8 cellular contexts compared by ENCODE assay signal in the genomic region with DNA sequence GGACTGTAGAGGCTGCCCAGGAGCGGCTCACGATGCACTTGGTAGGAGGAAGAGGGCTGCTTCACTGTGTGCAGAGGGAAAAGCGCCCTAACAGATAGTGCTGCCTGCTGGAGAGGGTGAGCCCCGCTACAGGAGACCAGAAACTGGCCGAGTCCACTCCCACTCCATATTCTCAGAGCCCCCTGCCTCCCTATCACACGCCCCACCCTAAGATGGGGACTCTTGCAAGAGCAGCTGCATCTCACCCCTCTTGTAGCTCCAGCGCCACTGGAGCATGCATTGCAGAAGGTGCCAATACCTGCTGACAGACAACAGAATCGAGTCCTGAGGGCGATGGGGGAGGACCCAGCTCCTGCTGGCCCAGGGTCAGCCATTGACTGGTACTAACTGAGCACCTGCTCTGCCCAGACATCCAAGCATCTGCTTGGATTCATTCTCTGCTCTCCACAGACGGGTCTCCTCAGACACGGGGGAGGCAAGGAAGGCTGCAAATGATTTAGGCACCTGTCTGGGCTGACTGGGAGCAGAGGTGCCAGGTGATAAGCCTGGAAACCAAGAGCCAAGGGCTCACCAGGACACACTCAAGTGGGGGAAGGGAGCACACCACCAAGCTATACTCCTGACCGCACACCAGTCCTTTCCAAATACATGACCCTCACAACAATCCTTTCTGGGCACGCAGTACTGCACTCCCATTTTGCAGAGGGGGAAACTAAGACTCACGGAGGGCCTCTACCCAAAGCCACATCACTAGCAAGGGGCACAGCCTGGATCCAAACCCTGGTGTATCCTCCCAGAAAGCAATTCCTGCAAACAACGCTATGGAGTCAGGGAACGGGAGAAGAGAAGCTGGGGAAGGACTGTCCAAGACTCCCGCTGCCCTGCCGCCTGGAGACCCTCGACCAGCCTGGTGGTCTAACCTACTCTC. TPM values are rescaled to one million over a fixed set of nuclear protein-coding genes. Genes with fewer than 3 reads are reported as not detected.
DNase-seq lines count a peak whose midpoint lies in the region; ATAC-seq and TF ChIP-seq lines count a peak whose summit lies in the region.

No MANE protein-coding gene starts in this region.

- TF ChIP-seq RAD21 in SK-N-SH (IDR thresholded peaks at IDR 0.05; ENCODE audit: low read length), result no peak

- TF ChIP-seq CTCF in SK-N-SH (IDR thresholded peaks at IDR 0.05), result no peak

- H3K9me3 Mint-ChIP-seq in activated T-cell treated with anti-CD3 and anti-CD28 coated beads, Interleukin-2, amount 50 U/mL, for 72 hours, result no peaks in the 10 kb centered on the region
- no peaks in the 10 kb centered on the region for H3K9me3 Mint-ChIP-seq in immature natural killer cell

- H3K9ac ChIP-seq in SK-N-SH (peak overlapping the region; percentile 90), stomach smooth muscle (ENCODE audit: low read length in 2 of 2) (peak overlapping the region; percentile 71 to 85)

- H3K9me3 ChIP-seq in SK-N-SH, result no peaks in the 10 kb centered on the region
- no peaks in the 10 kb centered on the region for H3K9me3 ChIP-seq in stomach smooth muscle (ENCODE audit: control insufficient read depth in 2 of 2, low read length in 2 of 2)

- no peaks in the 10 kb centered on the region for H3K27me3 Mint-ChIP-seq in activated T-cell treated with anti-CD3 and anti-CD28 coated beads, Interleukin-2, amount 50 U/mL, for 72 hours (ENCODE audit: low read depth)
- H3K27me3 Mint-ChIP-seq in immature natural killer cell (ENCODE audit: low read depth in 3 of 3), result peaks cover 4 to 10% (median 7%) of the 10 kb centered on the region in 3 donors

- H3K4me3 ChIP-seq in SK-N-SH (ENCODE audit: low read depth in 2 of 2, low read length in 1 of 2) (peak overlapping the region; percentile 79 to 81), stomach smooth muscle (ENCODE audit: low read length in 2 of 2) (peak overlapping the region; percentile 69 to 93)

- DNase-seq in SK-N-SH (no peak), immature natural killer cell (no peak), NCI-H1694 (lab: John Stamatoyannopoulos, UW) (no peak), NCI-H82 treated with DMSO at 0.1 percent for 48 hours (lab: John Stamatoyannopoulos, UW; ENCODE audit: unreplicated experiment) (no peak)
- DNase-seq in activated T-cell treated with anti-CD3 and anti-CD28 coated beads, Interleukin-2, amount 50 U/mL, for 72 hours, result peak in 1 of 2 donors; percentile 12

- H2AFZ ChIP-seq in SK-N-SH (ENCODE audit: low read depth), result no peak overlapping the region

- H3K27me3 ChIP-seq in SK-N-SH (ENCODE audit: insufficient read depth) (no peaks in the 10 kb centered on the region), stomach smooth muscle (ENCODE audit: control insufficient read depth in 1 of 2, insufficient read depth in 2 of 2, low read length in 2 of 2) (no peaks in the 10 kb centered on the region)

- 52% methylated on average over 11 of the region's 19 CpGs for WGBS in SK-N-SH (ENCODE audit: low lambda C conversion rate)

- no peak for ATAC-seq in SK-N-SH treated with all-trans-retinoic acid at 6 μM for 48 hours
- ATAC-seq in activated T-cell treated with anti-CD3 and anti-CD28 coated beads, Interleukin-2, amount 50 U/mL, for 72 hours (replicated peaks in 1 of 2), result no peak
- no peak for ATAC-seq in GM19023 (IDR thresholded peaks at IDR 0.05; ENCODE audit: unreplicated experiment)

- peaks cover 7% of the 10 kb centered on the region for H3F3A ChIP-seq in SK-N-SH (replicated peaks; ENCODE audit: insufficient read depth)

- peak overlapping the region; percentile 25 for H3K27ac Mint-ChIP-seq in activated T-cell treated with anti-CD3 and anti-CD28 coated beads, Interleukin-2, amount 50 U/mL, for 72 hours
- peak overlapping the region; percentile 76 to 91 (median 86) for H3K27ac Mint-ChIP-seq in immature natural killer cell

- no peaks in the 10 kb centered on the region for H3K9me2 ChIP-seq in SK-N-SH

- peaks cover 65% of the 10 kb centered on the region for H3K79me2 ChIP-seq in SK-N-SH (ENCODE audit: insufficient read depth)

- H4K20me1 ChIP-seq in SK-N-SH (ENCODE audit: insufficient read depth), result peaks cover 49% of the 10 kb centered on the region

- peaks cover 9 to 47% of the 10 kb centered on the region in 2 experiments; a peak in 2 of 4 replicates for H3K4me1 ChIP-seq in SK-N-SH (ENCODE audit: control insufficient read depth in 1 of 2, insufficient read depth in 2 of 2, low read depth in 1 of 2, low read length in 1 of 2)
- peaks cover 59% of the 10 kb centered on the region for H3K4me1 ChIP-seq in stomach smooth muscle (ENCODE audit: control insufficient read depth, insufficient read depth, low read length)

- CTCF ChIA-PET in SK-N-SH (lab: Yijun Ruan, JAX), result interaction anchor here (1.2 to 3.6 kb wide), 6 partner anchors 16 to 49 kb away, joined by 3 to 32 read pairs (median 7); no protein-coding TSS in a partner anchor

- no peak for TF ChIP-seq EP300 in SK-N-SH (IDR thresholded peaks at IDR 0.05; ENCODE audit: borderline replicate concordance in 1 of 2, low read depth in 1 of 2, low read length in 1 of 2)

- POLR2A ChIA-PET in SK-N-SH (lab: Yijun Ruan, JAX), result interaction anchor here (1.2 to 1.9 kb wide), 2 partner anchors 14 to 45 kb away, joined by 4 read pairs; no protein-coding TSS in a partner anchor

- H3K4me3 Mint-ChIP-seq in activated T-cell treated with anti-CD3 and anti-CD28 coated beads, Interleukin-2, amount 50 U/mL, for 72 hours, result peak overlapping the region; percentile 91 to 97
- H3K4me3 Mint-ChIP-seq in immature natural killer cell, result peak overlapping the region; percentile 89 to 95 (median 93)

- no peak overlapping the region; a peak in 1 of 4 replicates for H3K27ac ChIP-seq in SK-N-SH (ENCODE audit: low read depth in 2 of 2, low read length in 1 of 2)
- peak overlapping the region; percentile 24 for H3K27ac ChIP-seq in stomach smooth muscle (ENCODE audit: low read length)

- H3K36me3 Mint-ChIP-seq in activated T-cell treated with anti-CD3 and anti-CD28 coated beads, Interleukin-2, amount 50 U/mL, for 72 hours (ENCODE audit: insufficient read depth in 2 of 2), result peaks cover 0 to 2% of the 10 kb centered on the region in 2 donors
- H3K36me3 Mint-ChIP-seq in immature natural killer cell, result no peaks in the 10 kb centered on the region

- H3K4me2 ChIP-seq in SK-N-SH, result peak overlapping the region; percentile 99

- H3K4me1 Mint-ChIP-seq in activated T-cell treated with anti-CD3 and anti-CD28 coated beads, Interleukin-2, amount 50 U/mL, for 72 hours (ENCODE audit: low read depth), result peaks cover 61% of the 10 kb centered on the region
- H3K4me1 Mint-ChIP-seq in immature natural killer cell, result peaks cover 54 to 59% of the 10 kb centered on the region in 2 donors

- peaks cover 0 to 5% of the 10 kb centered on the region in 2 experiments for H3K36me3 ChIP-seq in SK-N-SH (replicated peaks in 1 of 2; ENCODE audit: control insufficient read depth in 1 of 2, insufficient read depth in 2 of 2, low read length in 1 of 2)
- H3K36me3 ChIP-seq in stomach smooth muscle (ENCODE audit: control insufficient read depth in 2 of 2, insufficient read depth in 2 of 2, low read length in 2 of 2), result no peaks in the 10 kb centered on the region

TF ChIP-seq in SK-N-SH treated with all-trans-retinoic acid at 6 μM for 48 hours, 23 proteins besides CTCF, POLR2A, EP300 and RAD21:
- TF ChIP-seq OSR1 (CRISPR knock-in tag; IDR thresholded peaks at IDR 0.05) (no peak), ZFP3 (CRISPR knock-in tag; IDR thresholded peaks at IDR 0.05) (no peak), BACH2 (CRISPR knock-in tag; IDR thresholded peaks at IDR 0.05; ENCODE audit: borderline replicate concordance) (no peak), ISL1 (CRISPR knock-in tag; IDR thresholded peaks at IDR 0.05) (no peak), RARB (CRISPR knock-in tag; IDR thresholded peaks at IDR 0.05) (no peak), TCF4 (CRISPR knock-in tag; IDR thresholded peaks at IDR 0.05; ENCODE audit: borderline replicate concordance) (no peak), ZNF8 (CRISPR knock-in tag; IDR thresholded peaks at IDR 0.05) (no peak)

RNA-seq across cellular contexts. Expression of a gene that starts 1.6 kb away (rescaled TPM):
- polyA plus RNA-seq in SK-N-SH (2012; rRNA removed) (18.7 and 19.6 TPM in 2 replicates), immature natural killer cell (10 to 100 TPM in 1 of 3 donors, 1 to 10 TPM in 2; 5.8 to 26.8 (median 8.0) TPM)
- polyA plus RNA-seq in SK-N-SH (2012; cell fraction: cytosol; rRNA removed), result 16.7 and 19.0 TPM in 2 replicates
- polyA plus RNA-seq in SK-N-SH (2012; cell fraction: nucleus; rRNA removed), result 20.2 and 21.5 TPM in 2 replicates
- total RNA-seq in activated T-cell treated with anti-CD3 and anti-CD28 coated beads, Interleukin-2, amount 50 U/mL, for 72 hours, result 10 to 100 TPM; 15.4 to 15.5 TPM
